In the genomic region with DNA sequence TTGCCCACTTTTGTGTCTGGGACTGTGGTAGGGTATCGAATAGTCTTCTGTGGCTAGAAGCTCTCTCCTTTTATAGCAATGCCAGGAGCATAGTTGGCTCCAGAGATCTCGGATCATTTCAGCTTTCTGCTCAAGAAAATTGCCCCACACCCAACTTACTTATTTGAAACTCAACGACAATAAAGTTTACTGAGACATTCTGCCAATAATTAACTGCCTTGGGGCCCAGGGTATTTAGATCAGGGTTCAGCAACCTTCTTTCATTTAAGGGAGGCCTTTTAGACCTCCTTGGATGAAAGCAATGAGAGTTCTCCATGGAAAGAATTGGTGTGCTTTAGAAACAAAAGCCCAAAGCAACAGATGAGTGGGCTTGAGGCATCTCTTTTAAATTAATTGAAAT, we compare ENCODE assay signal across 20 cellular contexts. TPM values are rescaled to one million over a fixed set of nuclear protein-coding genes. Genes with fewer than 3 reads are reported as not detected.
"Had no signal": no experiment of that assay in that cellular context is flagged by ENCODE, and none has a peak within 500 bp of the region (broad histone marks: within the 10 kb centered on the region; RNA-seq: fewer than 3 reads in every experiment).

No MANE protein-coding gene starts in this region.

- H3K4me2 ChIP-seq: SK-N-SH had no signal

- H3K27me3 Mint-ChIP-seq: activated B cell treated with CpG ODN at 0.5 μM for 24 hours; activated naive CD8-positive, alpha-beta T cell treated with anti-CD3 and anti-CD28 coated beads for 36 hours had no signal

- H3K27ac ChIP-seq: RWPE1, SJCRH30 had no signal

- H3K4me3 ChIP-seq: Peyer's patch, SJCRH30 had no signal

- H3K4me3 Mint-ChIP-seq: activated B cell treated with CpG ODN at 0.5 μM for 24 hours; activated CD4-positive, alpha-beta T cell treated with anti-CD3 and anti-CD28 coated beads, Interleukin-2, amount 10 ng/mL, durations not matched to agents 24 days and 14 days; activated CD8-positive, alpha-beta memory T cell treated with anti-CD3 and anti-CD28 coated beads, Interleukin-2, amount 10 ng/mL, durations not matched to agents 7 days and 5 days; activated naive CD4-positive, alpha-beta T cell treated with anti-CD3 and anti-CD28 coated beads, Interleukin-2, amount 10 ng/mL, durations not matched to agents 7 days and 5 days; activated naive CD8-positive, alpha-beta T cell treated with anti-CD3 and anti-CD28 coated beads for 36 hours; activated T-cell treated with anti-CD3 and anti-CD28 coated beads, Interleukin-2, amount 50 U/mL, for 72 hours; T-helper 1 cell treated with Interleukin-12 subunit alpha and Interleukin-12 subunit beta and Interleukin-4 antibody, amounts not matched to agents 30 μg/mL and 1 μg/mL, for 36 hours had no signal

- H3K36me3 ChIP-seq: Peyer's patch, SJCRH30 had no signal

- H3K9ac ChIP-seq: SK-N-SH had no signal

- H3K27ac Mint-ChIP-seq: activated B cell treated with CpG ODN at 0.5 μM for 24 hours; activated CD4-positive, alpha-beta T cell treated with anti-CD3 and anti-CD28 coated beads, Interleukin-2, amount 10 ng/mL, durations not matched to agents 24 days and 14 days; activated CD8-positive, alpha-beta memory T cell treated with anti-CD3 and anti-CD28 coated beads, Interleukin-2, amount 10 ng/mL, durations not matched to agents 7 days and 5 days; activated naive CD4-positive, alpha-beta T cell treated with anti-CD3 and anti-CD28 coated beads, Interleukin-2, amount 10 ng/mL, durations not matched to agents 7 days and 5 days; activated naive CD8-positive, alpha-beta T cell treated with anti-CD3 and anti-CD28 coated beads for 36 hours; activated T-cell treated with anti-CD3 and anti-CD28 coated beads, Interleukin-2, amount 50 U/mL, for 72 hours; activated T-helper 2 cell treated with anti-CD3 and anti-CD28 coated beads, Interferon-gamma antibody, Interleukin-2, Interleukin-4, amounts not matched to agents 10 μg/mL and 5 μg/mL and 100 μg/mL, durations not matched to agents 14 hours and 24 hours and 36 hours; T-helper 1 cell treated with Interleukin-12 subunit alpha and Interleukin-12 subunit beta and Interleukin-4 antibody, amounts not matched to agents 30 μg/mL and 1 μg/mL, for 36 hours had no signal

- H3K9me3 ChIP-seq: SJCRH30, SK-N-SH had no signal

- DNase-seq: activated B cell treated with CpG ODN at 0.5 μM for 24 hours; activated CD4-positive, alpha-beta T cell treated with anti-CD3 and anti-CD28 coated beads for 1 hour; activated gamma-delta T cell treated with Interleukin-2 at 50 U/mL for 16 hours; activated naive CD4-positive, alpha-beta T cell treated with anti-CD3 and anti-CD28 coated beads, Interleukin-2, amount 10 ng/mL, durations not matched to agents 7 days and 5 days; activated naive CD8-positive, alpha-beta T cell treated with anti-CD3 and anti-CD28 coated beads for 36 hours; activated T-cell treated with anti-CD3 and anti-CD28 coated beads, Interleukin-2, amount 50 U/mL, for 72 hours; cerebellar nuclear complex; NCI-H1105 treated with DMSO at 0.1 percent for 48 hours; NCI-H1436 treated with DMSO at 0.1 percent for 48 hours; NCI-H187; NCI-H446 treated with DMSO at 0.1 percent for 48 hours; NCI-H524 treated with DMSO at 0.1 percent for 48 hours; SJCRH30; SK-N-SH had no signal

- ATAC-seq: activated CD8-positive, alpha-beta memory T cell treated with anti-CD3 and anti-CD28 coated beads, Interleukin-2, amount 10 ng/mL, durations not matched to agents 7 days and 5 days had no signal

- H3K9me2 ChIP-seq: SK-N-SH had no signal

- H3K4me1 ChIP-seq: SJCRH30 had no signal

- H3K27me3 ChIP-seq: Peyer's patch, SJCRH30 had no signal

RNA-seq across cellular contexts. Expression of a gene that starts 53.8 kb away (rescaled TPM):
- total RNA-seq: activated T-cell treated with anti-CD3 and anti-CD28 coated beads, Interleukin-2, amount 50 U/mL, for 72 hours had no signal
